Comparison of ENCODE assay signal across 8 cellular contexts in the genomic region with DNA sequence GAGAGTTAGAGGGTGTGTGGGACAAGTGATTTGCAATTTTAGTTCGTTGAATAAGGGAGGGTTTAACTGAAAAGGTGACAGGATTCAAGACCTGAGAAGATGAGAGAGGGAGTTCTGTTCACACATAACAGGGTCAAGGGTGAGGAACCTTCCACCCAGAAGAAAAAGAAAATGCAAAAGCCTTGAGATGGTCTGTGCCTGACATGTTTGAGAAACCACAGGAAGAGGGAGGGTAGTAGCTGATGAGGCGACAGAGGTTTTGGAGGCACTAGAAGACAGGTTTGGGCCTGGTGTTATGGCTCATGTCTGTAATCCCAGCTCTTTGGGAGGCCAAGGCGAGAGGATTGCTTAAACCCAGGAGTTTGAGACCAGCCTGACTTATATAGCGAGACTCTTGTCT.
A peak's percentile ranks its signal among the peaks of the same experiment; 100 is the strongest.
DNase-seq lines count a peak whose midpoint lies in the region; ATAC-seq and TF ChIP-seq lines count a peak whose summit lies in the region.

No MANE protein-coding gene starts in this region.

- H3K4me3 ChIP-seq in WI38 (ENCODE audit: low read depth, low read length): peak overlapping the region; percentile 70
- H3K4me3 ChIP-seq in foreskin fibroblast (ENCODE audit: low read depth in 1 of 2, low read length in 2 of 2): peak overlapping the region; percentile 74 to 83

- no peaks in the 10 kb centered on the region for H3K36me3 Mint-ChIP-seq in stimulated activated memory B cell treated with anti-CD40 and anti-IgM and Interleukin-4, amounts not matched to agents 10 μg/mL and 1 μg/mL and 100 μg/mL, for 72 hours

- H3K4me1 Mint-ChIP-seq in stimulated activated memory B cell treated with anti-CD40 and anti-IgM and Interleukin-4, amounts not matched to agents 10 μg/mL and 1 μg/mL and 100 μg/mL, for 72 hours: peaks cover 52% of the 10 kb centered on the region

- DNase-seq in NK-92 treated with Interleukin-12 subunit alpha and Interleukin-12 subunit beta, amount 100 ng/mL, for 24 hours (lab: John Stamatoyannopoulos, UW): peak; percentile 10
- DNase-seq in NK-92 (lab: John Stamatoyannopoulos, UW; ENCODE audit: unreplicated experiment) (no peak), foreskin fibroblast (peak in 1 of 2 donors; percentile 5), putamen (ENCODE audit: low spot score) (no peak), nucleus accumbens (lab: John Stamatoyannopoulos, UW) (no peak)

- no peaks in the 10 kb centered on the region for H3K9me3 Mint-ChIP-seq in stimulated activated memory B cell treated with anti-CD40 and anti-IgM and Interleukin-4, amounts not matched to agents 10 μg/mL and 1 μg/mL and 100 μg/mL, for 72 hours

- H3K27ac Mint-ChIP-seq in stimulated activated memory B cell treated with anti-CD40 and anti-IgM and Interleukin-4, amounts not matched to agents 10 μg/mL and 1 μg/mL and 100 μg/mL, for 72 hours: peak overlapping the region; percentile 79

- H3K27me3 Mint-ChIP-seq in stimulated activated memory B cell treated with anti-CD40 and anti-IgM and Interleukin-4, amounts not matched to agents 10 μg/mL and 1 μg/mL and 100 μg/mL, for 72 hours: no peaks in the 10 kb centered on the region

- H3K4me3 Mint-ChIP-seq in stimulated activated memory B cell treated with anti-CD40 and anti-IgM and Interleukin-4, amounts not matched to agents 10 μg/mL and 1 μg/mL and 100 μg/mL, for 72 hours: peak overlapping the region; percentile 90

- TF ChIP-seq CTCF in WI38 (IDR thresholded peaks at IDR 0.05; ENCODE audit: low read depth, low read length): no peak
- TF ChIP-seq CTCF in foreskin fibroblast (IDR thresholded peaks at IDR 0.05; ENCODE audit: low read depth, low read length): no peak

- ATAC-seq in stimulated activated memory B cell treated with anti-CD40 and anti-IgM and Interleukin-4, amounts not matched to agents 10 μg/mL and 1 μg/mL and 100 μg/mL, for 72 hours: no peak
- ATAC-seq in HG02973 (IDR thresholded peaks at IDR 0.05; ENCODE audit: unreplicated experiment): no peak
